23 cellular contexts compared by ENCODE assay signal in the genomic region with DNA sequence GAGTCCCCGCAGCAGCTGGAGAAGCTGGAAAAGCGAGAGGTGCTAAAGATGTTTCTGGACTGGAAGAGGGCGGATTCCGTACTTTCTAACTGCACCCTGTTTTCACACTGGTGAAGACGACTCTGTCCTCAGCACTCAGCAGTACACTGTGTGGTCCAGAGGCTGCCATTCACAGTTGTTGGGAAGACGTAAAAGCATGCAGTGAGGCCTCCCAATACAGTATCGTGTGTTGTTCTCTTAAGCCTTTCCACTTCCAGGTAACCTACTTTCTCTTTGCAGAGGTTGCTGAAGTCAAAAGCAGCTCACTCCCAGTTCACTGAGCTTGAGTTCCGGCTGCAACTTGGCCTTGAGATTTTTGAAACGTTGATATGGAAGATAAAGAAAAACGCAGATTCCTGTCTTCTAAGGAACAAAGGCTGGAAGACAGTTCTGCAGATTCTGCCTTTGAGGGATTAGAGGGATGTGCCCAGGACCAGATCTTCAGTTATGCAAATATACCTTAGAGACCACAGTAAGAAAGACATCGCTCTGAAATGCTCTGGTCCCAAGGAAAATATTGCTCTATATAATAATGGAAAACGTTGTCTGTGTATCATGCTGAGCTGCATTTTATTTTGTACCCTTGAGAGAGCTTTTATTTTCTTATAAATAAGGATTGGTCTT.
"Had no signal": no experiment of that assay in that cellular context is flagged by ENCODE, and none has a peak within 500 bp of the region (broad histone marks: within the 10 kb centered on the region; RNA-seq: fewer than 3 reads in every experiment).

No MANE protein-coding gene starts in this region.

- H3K9me3 ChIP-seq: breast epithelium, uterus had no signal

- H3K4me2 ChIP-seq: hepatocyte had no signal

- H2AFZ ChIP-seq: hepatocyte had no signal

- H3K4me3 ChIP-seq: breast epithelium, hepatocyte, left lung, sigmoid colon, transverse colon, uterus had no signal

- H3K4me1 ChIP-seq: breast epithelium, left lung, sigmoid colon, transverse colon, uterus had no signal

- DNase-seq: activated CD8-positive, alpha-beta memory T cell treated with anti-CD3 and anti-CD28 coated beads for 24 hours; activated CD8-positive, alpha-beta memory T cell treated with anti-CD3 and anti-CD28 coated beads, Interleukin-2, amount 50 U/mL, for 4 hours; activated naive CD4-positive, alpha-beta T cell treated with Interleukin-2 at 50 U/mL for 16 hours; activated naive CD8-positive, alpha-beta T cell treated with anti-CD3 and anti-CD28 coated beads, Interleukin-2, amount 10 ng/mL, durations not matched to agents 7 days and 5 days; activated T-cell treated with anti-CD3 and anti-CD28 coated beads, Interleukin-2, amount 50 U/mL, for 4 hours; amniotic stem cell; dorsolateral prefrontal cortex; effector memory CD8-positive, alpha-beta T cell; glutamatergic neuron; immature natural killer cell; kidney glomerular epithelial cell; left lung; sigmoid colon; stimulated activated CD4-positive, alpha-beta T cell treated with anti-CD3 and anti-CD28 coated beads, Interleukin-2, amount 100 ng/mL, for 48 hours; stimulated activated CD8-positive, alpha-beta memory T cell treated with anti-CD3 and anti-CD28 coated beads, Interleukin-4, amount 100 ng/mL, for 48 hours; stimulated activated naive B cell treated with anti-CD40 and anti-IgM and Interleukin-4, amounts not matched to agents 10 μg/mL and 1 μg/mL and 100 μg/mL, for 72 hours; T-helper 9 cell; transverse colon; uterus had no signal

- H3K36me3 ChIP-seq: breast epithelium, left lung, sigmoid colon, transverse colon, uterus had no signal

- H3K27me3 ChIP-seq: breast epithelium, dorsolateral prefrontal cortex, hepatocyte, left lung, sigmoid colon, transverse colon, uterus had no signal

- H3K27ac ChIP-seq: breast epithelium, dorsolateral prefrontal cortex, hepatocyte, left lung, sigmoid colon, transverse colon, uterus had no signal

- ATAC-seq: activated T-cell treated with anti-CD3 and anti-CD28 coated beads, Interleukin-2, amount 50 U/mL, for 4 hours; effector memory CD8-positive, alpha-beta T cell; esophagus mucosa; left lung; natural killer cell treated with Interleukin-12 subunit alpha and Interleukin-12 subunit beta and Interleukin-15 and Interleukin-18, amount 100 ng/mL, for 72 hours; stimulated activated naive B cell treated with anti-CD40 and anti-IgM and Interleukin-4, amounts not matched to agents 10 μg/mL and 1 μg/mL and 100 μg/mL, for 72 hours had no signal

- H3K79me2 ChIP-seq: hepatocyte had no signal
